In genomic region chr9:89312154-89312616, GRCh38 we compare ENCODE assay signal across 8 cellular contexts. TPM values are rescaled to one million over a fixed set of nuclear protein-coding genes. Genes with fewer than 3 reads are reported as not detected.
A peak's percentile ranks its signal among the peaks of the same experiment; 100 is the strongest.
DNase-seq lines count a peak whose midpoint lies in the region; ATAC-seq and TF ChIP-seq lines count a peak whose summit lies in the region.

No MANE protein-coding gene starts in this region.

- H3K4me3 ChIP-seq in CD8-positive, alpha-beta T cell (ENCODE audit: low read depth, low read length), result peak overlapping the region; percentile 3
- H3K4me3 ChIP-seq in adrenal gland (peak overlapping the region in 2 of 4 donors; percentile 69 to 84), right lobe of liver (peak overlapping the region; percentile 54 to 70 (median 69))

- ATAC-seq in CD8-positive, alpha-beta T cell, result no peak
- ATAC-seq in right lobe of liver, result no peak
- no peak for ATAC-seq in HG03280 (IDR thresholded peaks at IDR 0.05; ENCODE audit: unreplicated experiment)
- no peak for ATAC-seq in HG03342 (IDR thresholded peaks at IDR 0.05; ENCODE audit: unreplicated experiment)

- no peaks in the 10 kb centered on the region for H3K9me3 ChIP-seq in CD8-positive, alpha-beta T cell (ENCODE audit: low read length)
- H3K9me3 ChIP-seq in adrenal gland (replicated peaks in 1 of 3), result no peaks in the 10 kb centered on the region
- H3K9me3 ChIP-seq in right lobe of liver, result no peaks in the 10 kb centered on the region

- H3K4me1 Mint-ChIP-seq in CD8-positive, alpha-beta T cell (ENCODE audit: low read depth), result peaks cover 46% of the 10 kb centered on the region
- H3K4me1 Mint-ChIP-seq in IgD-negative memory B cell, result peaks cover 27 to 42% (median 30%) of the 10 kb centered on the region in 3 donors

- H3K27ac Mint-ChIP-seq in CD8-positive, alpha-beta T cell, result no peak overlapping the region
- peak overlapping the region; percentile 53 to 96 (median 80) for H3K27ac Mint-ChIP-seq in IgD-negative memory B cell

- peaks cover 24% of the 10 kb centered on the region for H3K4me1 ChIP-seq in CD8-positive, alpha-beta T cell (ENCODE audit: insufficient read depth, low read length)
- H3K4me1 ChIP-seq in adrenal gland (replicated peaks in 1 of 2) (peaks cover 8 to 32% of the 10 kb centered on the region in 2 donors), right lobe of liver (peaks cover 0 to 27% (median 2%) of the 10 kb centered on the region in 4 donors)

- no peak for DNase-seq in CD8-positive, alpha-beta T cell
- DNase-seq in adrenal gland (peak in 5 of 7 donors; percentile 28 to 56 (median 42)), right lobe of liver (no peak), GF-D8 (lab: John Stamatoyannopoulos, UW) (no peak), NOMO-1 treated with dmso at 0.1 percent for 144 hours (lab: John Stamatoyannopoulos, UW; ENCODE audit: unreplicated experiment) (no peak)

- H3K27ac ChIP-seq in CD8-positive, alpha-beta T cell (ENCODE audit: low read depth, low read length), result no peak overlapping the region
- H3K27ac ChIP-seq in adrenal gland (peak overlapping the region in 4 of 5 donors; percentile 32 to 90 (median 84)), right lobe of liver (peak overlapping the region; percentile 72 to 75 (median 75))

- no peaks in the 10 kb centered on the region for H3K36me3 ChIP-seq in CD8-positive, alpha-beta T cell (ENCODE audit: insufficient read depth, low read length)
- peaks cover 0 to 5% of the 10 kb centered on the region in 2 donors for H3K36me3 ChIP-seq in adrenal gland (replicated peaks in 1 of 2)
- H3K36me3 ChIP-seq in right lobe of liver, result peaks cover 0 to 4% (median 0%) of the 10 kb centered on the region in 4 donors

- H3K9me3 Mint-ChIP-seq in CD8-positive, alpha-beta T cell, result no peaks in the 10 kb centered on the region
- no peaks in the 10 kb centered on the region for H3K9me3 Mint-ChIP-seq in IgD-negative memory B cell

- no peaks in the 10 kb centered on the region for H3K27me3 ChIP-seq in CD8-positive, alpha-beta T cell (ENCODE audit: insufficient read depth, low read length)
- H3K27me3 ChIP-seq in adrenal gland (no peaks in the 10 kb centered on the region), right lobe of liver (no peaks in the 10 kb centered on the region)

- no peak for TF ChIP-seq CTCF in CD8-positive, alpha-beta T cell (IDR thresholded peaks at IDR 0.05)
- TF ChIP-seq CTCF in adrenal gland (IDR thresholded peaks at IDR 0.05), result no peak
- TF ChIP-seq CTCF in right lobe of liver (IDR thresholded peaks at IDR 0.05), result no peak

- intact Hi-C loops in CD8-positive, alpha-beta T cell (cut with DNase I, micrococcal nuclease), result loop anchor here in 1 of 2 experiments (5.0 kb wide), 2 partner anchors 925 to 1340 kb away; partner anchors contain the start of genes CDK20 and SPIN1
- intact Hi-C loops in adrenal gland (cut with DNase I), result no loop called here
- intact Hi-C loops in right lobe of liver (cut with DNase I), result no loop called here

- peak overlapping the region; percentile 97 for H3K4me3 Mint-ChIP-seq in CD8-positive, alpha-beta T cell
- H3K4me3 Mint-ChIP-seq in IgD-negative memory B cell, result peak overlapping the region; percentile 90 to 98 (median 94)

- CTCF ChIA-PET in CD8-positive, alpha-beta T cell (lab: Charles Lee), result no interaction called here

- TF ChIP-seq POLR2A in adrenal gland (IDR thresholded peaks at IDR 0.05) (peak in 1 of 2 donors; percentile 49), right lobe of liver (IDR thresholded peaks at IDR 0.05) (no peak)

- peaks cover 11% of the 10 kb centered on the region for H3K36me3 Mint-ChIP-seq in CD8-positive, alpha-beta T cell
- H3K36me3 Mint-ChIP-seq in IgD-negative memory B cell, result peaks cover 2% of the 10 kb centered on the region

- H3K27me3 Mint-ChIP-seq in CD8-positive, alpha-beta T cell (ENCODE audit: low read depth), result no peaks in the 10 kb centered on the region
- peaks cover 3% of the 10 kb centered on the region for H3K27me3 Mint-ChIP-seq in IgD-negative memory B cell

- WGBS in adrenal gland, 4 donors, result 0 to 2% (median 1%) methylated on average over 11 of the region's 11 CpGs
- under 1% methylated on average over 11 of the region's 11 CpGs for WGBS in right lobe of liver (ENCODE audit: insufficient coverage, low coverage, low lambda C conversion rate, missing lambda C conversion rate)

- POLR2A ChIA-PET in CD8-positive, alpha-beta T cell (lab: Charles Lee), result interaction anchor here (0.6 kb wide), 2 partner anchors 114 to 153 kb away, joined by 3 read pairs; no protein-coding TSS in a partner anchor

RNA-seq across cellular contexts. Expression of gene CKS2, which starts 1.2 kb away (rescaled TPM):
- total RNA-seq in CD8-positive, alpha-beta T cell, result 1 to 10 TPM; 8.4 to 9.3 TPM
- polyA plus RNA-seq in IgD-negative memory B cell (61.3 TPM), adrenal gland (10 to 100 TPM; 37.9 to 88.1 (median 78.5) TPM)
- total RNA-seq in adrenal gland (100 to 1,000 TPM in 1 of 8 donors, 10 to 100 TPM in 7; 18.3 to 175 (median 40.6) TPM), right lobe of liver (10 to 100 TPM in 3 of 6 experiments, 1 to 10 TPM in 3; 4.4 to 27.2 (median 9.1) TPM)

RNA-seq across cellular contexts. Expression of gene SECISBP2, which starts 6.1 kb away (rescaled TPM):
- 10 to 100 TPM; 90.2 to 92.1 TPM for total RNA-seq in CD8-positive, alpha-beta T cell
- polyA plus RNA-seq in IgD-negative memory B cell, result 30.6 TPM
- total RNA-seq in adrenal gland, result 10 to 100 TPM; 37.3 to 66.2 (median 46.8) TPM
- polyA plus RNA-seq in adrenal gland, result 10 to 100 TPM; 31.7 to 70.5 (median 32.5) TPM
- total RNA-seq in right lobe of liver, result 10 to 100 TPM; 17.3 to 34.2 (median 26.5) TPM

Comparison
In these comparisons a context has a peak if more than half of its experiments do, and no peak if none do; other contexts are left out.
1. DNase-seq: peak in adrenal gland (5 of 7); none in CD8-positive, alpha-beta T cell (0 of 7), right lobe of liver (0 of 3), GF-D8 (single experiment) and NOMO-1 treated with dmso at 0.1 percent for 144 hours (single experiment).